In genomic region chr9:534886-535285, GRCh38 we compare ENCODE assay signal across 1 cellular context.
TF ChIP-seq lines count a peak whose summit lies in the region.

No MANE protein-coding gene starts in this region.

TF ChIP-seq in H1, 55 proteins besides CTCF, POLR2A, EP300 and RAD21 (continued from another document):
- TF ChIP-seq GTF2F1 (IDR thresholded peaks at IDR 0.05; ENCODE audit: borderline replicate concordance, low read depth, low read length) (no peak), EZH2 (IDR thresholded peaks at IDR 0.05; ENCODE audit: low read depth, low read length, severe bottlenecking) (no peak), BCL11A (IDR thresholded peaks at IDR 0.05; ENCODE audit: low read depth in 2 of 2, low read length in 2 of 2) (no peak), CREB1 (IDR thresholded peaks at IDR 0.05) (no peak), RBBP5 (IDR thresholded peaks at IDR 0.05; ENCODE audit: borderline replicate concordance, low read depth, low read length) (no peak)
